ENCODE assay signal across 12 cellular contexts in genomic region chrX:116185163-116185562, GRCh38. TPM values are rescaled to one million over a fixed set of nuclear protein-coding genes. Genes with fewer than 3 reads are reported as not detected.
"Had no signal": no experiment of that assay in that cellular context is flagged by ENCODE, and none has a peak within 500 bp of the region (broad histone marks: within the 10 kb centered on the region; RNA-seq: fewer than 3 reads in every experiment).

No MANE protein-coding gene starts in this region.

- DNase-seq: GM23248, GOT3, H7, HFFc6, KBM-7 had no signal

- H3K9me3 ChIP-seq: HAP-1 had no signal

- H3K4me1 ChIP-seq: HAP-1 had no signal

- H3K36me3 ChIP-seq: HAP-1 had no signal

- H3K27ac ChIP-seq: GM23248, HL-60, KMS-11 had no signal

- H3K9ac ChIP-seq: GM23248, KMS-11 had no signal

- H3K4me3 Mint-ChIP-seq: HFFc6, IgD-negative memory B cell had no signal

- ATAC-seq: HCT116 had no signal

- H3K36me3 Mint-ChIP-seq: IgD-negative memory B cell had no signal

- H3K27ac Mint-ChIP-seq: HFFc6, IgD-negative memory B cell had no signal

- H3K27me3 Mint-ChIP-seq: IgD-negative memory B cell had no signal

- H3K4me1 Mint-ChIP-seq: IgD-negative memory B cell had no signal

- H3K4me3 ChIP-seq: GM23248, HAP-1 had no signal

RNA-seq across cellular contexts. Expression of gene AGTR2, which starts 14.6 kb away (rescaled TPM):
- total RNA-seq: GM23248, H4, H7, HFFc6, HT1080 had no signal
- polyA plus RNA-seq: GM23248, IgD-negative memory B cell had no signal
